ENCODE assay signal across 1 cellular context in the genomic region with DNA sequence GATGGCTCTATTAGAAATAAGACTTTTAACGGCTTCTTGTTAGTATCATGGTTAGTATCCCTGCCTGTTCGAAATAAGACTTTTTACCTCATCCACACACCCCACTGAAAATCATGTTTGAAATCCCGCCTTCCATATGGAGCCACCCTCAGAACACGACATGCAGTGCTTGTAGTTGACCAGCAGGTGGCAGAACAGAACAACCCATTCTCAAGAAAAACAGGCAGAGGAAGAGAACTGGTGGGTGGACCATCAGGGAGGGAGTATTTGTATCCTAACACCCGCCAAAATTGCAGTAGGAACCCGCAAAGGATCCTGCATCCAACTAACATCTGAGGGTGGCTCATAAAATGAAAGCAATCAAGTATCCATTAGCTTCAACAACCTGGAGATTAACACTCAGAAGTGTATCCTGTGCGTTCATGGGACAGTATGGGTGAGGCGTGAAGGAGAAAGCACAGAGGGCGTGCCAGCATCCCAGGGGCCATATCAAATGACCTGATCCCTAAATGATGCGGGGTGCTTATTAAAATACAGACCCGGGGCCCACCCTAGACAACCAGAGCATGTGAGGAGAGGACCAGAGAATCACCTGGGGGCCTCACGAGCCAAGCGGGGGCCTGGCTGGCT.
A peak's percentile ranks its signal among the peaks of the same experiment; 100 is the strongest.
TF ChIP-seq lines count a peak whose summit lies in the region.

No MANE protein-coding gene starts in this region.

TF ChIP-seq in HepG2, 621 proteins besides CTCF, POLR2A, EP300 and RAD21 (continued from another document):
- TF ChIP-seq, protein P1, sequence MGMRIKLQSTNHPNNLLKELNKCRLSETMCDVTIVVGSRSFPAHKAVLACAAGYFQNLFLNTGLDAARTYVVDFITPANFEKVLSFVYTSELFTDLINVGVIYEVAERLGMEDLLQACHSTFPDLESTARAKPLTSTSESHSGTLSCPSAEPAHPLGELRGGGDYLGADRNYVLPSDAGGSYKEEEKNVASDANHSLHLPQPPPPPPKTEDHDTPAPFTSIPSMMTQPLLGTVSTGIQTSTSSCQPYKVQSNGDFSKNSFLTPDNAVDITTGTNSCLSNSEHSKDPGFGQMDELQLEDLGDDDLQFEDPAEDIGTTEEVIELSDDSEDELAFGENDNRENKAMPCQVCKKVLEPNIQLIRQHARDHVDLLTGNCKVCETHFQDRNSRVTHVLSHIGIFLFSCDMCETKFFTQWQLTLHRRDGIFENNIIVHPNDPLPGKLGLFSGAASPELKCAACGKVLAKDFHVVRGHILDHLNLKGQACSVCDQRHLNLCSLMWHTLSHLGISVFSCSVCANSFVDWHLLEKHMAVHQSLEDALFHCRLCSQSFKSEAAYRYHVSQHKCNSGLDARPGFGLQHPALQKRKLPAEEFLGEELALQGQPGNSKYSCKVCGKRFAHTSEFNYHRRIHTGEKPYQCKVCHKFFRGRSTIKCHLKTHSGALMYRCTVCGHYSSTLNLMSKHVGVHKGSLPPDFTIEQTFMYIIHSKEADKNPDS (CRISPR knock-in tag; IDR thresholded peaks at IDR 0.05), result no peak
- TF ChIP-seq, protein P2, sequence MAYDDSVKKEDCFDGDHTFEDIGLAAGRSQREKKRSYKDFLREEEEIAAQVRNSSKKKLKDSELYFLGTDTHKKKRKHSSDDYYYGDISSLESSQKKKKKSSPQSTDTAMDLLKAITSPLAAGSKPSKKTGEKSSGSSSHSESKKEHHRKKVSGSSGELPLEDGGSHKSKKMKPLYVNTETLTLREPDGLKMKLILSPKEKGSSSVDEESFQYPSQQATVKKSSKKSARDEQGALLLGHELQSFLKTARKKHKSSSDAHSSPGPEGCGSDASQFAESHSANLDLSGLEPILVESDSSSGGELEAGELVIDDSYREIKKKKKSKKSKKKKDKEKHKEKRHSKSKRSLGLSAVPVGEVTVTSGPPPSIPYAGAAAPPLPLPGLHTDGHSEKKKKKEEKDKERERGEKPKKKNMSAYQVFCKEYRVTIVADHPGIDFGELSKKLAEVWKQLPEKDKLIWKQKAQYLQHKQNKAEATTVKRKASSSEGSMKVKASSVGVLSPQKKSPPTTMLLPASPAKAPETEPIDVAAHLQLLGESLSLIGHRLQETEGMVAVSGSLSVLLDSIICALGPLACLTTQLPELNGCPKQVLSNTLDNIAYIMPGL (CRISPR knock-in tag; IDR thresholded peaks at IDR 0.05; ENCODE audit: borderline replicate concordance in 1 of 2, low read depth in 1 of 2), result peak in 1 of 2 experiments; percentile 47; a peak in 1 of 4 replicates
- TF ChIP-seq ZNF569 (CRISPR knock-in tag; IDR thresholded peaks at IDR 0.05; ENCODE audit: borderline replicate concordance), result no peak
- TF ChIP-seq THAP11 (CRISPR knock-in tag; IDR thresholded peaks at IDR 0.05), result no peak
- TF ChIP-seq ZNF24 (IDR thresholded peaks at IDR 0.05), result no peak
- no peak for TF ChIP-seq ZNF850 (CRISPR knock-in tag; conservative IDR thresholded peaks at IDR 0.05)
- TF ChIP-seq, protein P3, sequence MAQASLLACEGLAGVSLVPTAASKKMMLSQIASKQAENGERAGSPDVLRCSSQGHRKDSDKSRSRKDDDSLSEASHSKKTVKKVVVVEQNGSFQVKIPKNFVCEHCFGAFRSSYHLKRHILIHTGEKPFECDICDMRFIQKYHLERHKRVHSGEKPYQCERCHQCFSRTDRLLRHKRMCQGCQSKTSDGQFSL (CRISPR knock-in tag; IDR thresholded peaks at IDR 0.05), result no peak
- TF ChIP-seq DNMT3B (CRISPR knock-in tag; conservative IDR thresholded peaks at IDR 0.05), result no peak
- TF ChIP-seq FLYWCH1 (CRISPR knock-in tag; IDR thresholded peaks at IDR 0.05), result no peak
- TF ChIP-seq ATF7-NPFF (CRISPR knock-in tag; IDR thresholded peaks at IDR 0.05; ENCODE audit: low read depth), result no peak
- TF ChIP-seq ZNF570 (CRISPR knock-in tag; IDR thresholded peaks at IDR 0.05; ENCODE audit: borderline replicate concordance), result no peak
- TF ChIP-seq ZNF12 (CRISPR knock-in tag; IDR thresholded peaks at IDR 0.05), result no peak
- TF ChIP-seq, protein P4, sequence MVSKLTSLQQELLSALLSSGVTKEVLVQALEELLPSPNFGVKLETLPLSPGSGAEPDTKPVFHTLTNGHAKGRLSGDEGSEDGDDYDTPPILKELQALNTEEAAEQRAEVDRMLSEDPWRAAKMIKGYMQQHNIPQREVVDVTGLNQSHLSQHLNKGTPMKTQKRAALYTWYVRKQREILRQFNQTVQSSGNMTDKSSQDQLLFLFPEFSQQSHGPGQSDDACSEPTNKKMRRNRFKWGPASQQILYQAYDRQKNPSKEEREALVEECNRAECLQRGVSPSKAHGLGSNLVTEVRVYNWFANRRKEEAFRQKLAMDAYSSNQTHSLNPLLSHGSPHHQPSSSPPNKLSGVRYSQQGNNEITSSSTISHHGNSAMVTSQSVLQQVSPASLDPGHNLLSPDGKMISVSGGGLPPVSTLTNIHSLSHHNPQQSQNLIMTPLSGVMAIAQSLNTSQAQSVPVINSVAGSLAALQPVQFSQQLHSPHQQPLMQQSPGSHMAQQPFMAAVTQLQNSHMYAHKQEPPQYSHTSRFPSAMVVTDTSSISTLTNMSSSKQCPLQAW (CRISPR knock-in tag; IDR thresholded peaks at IDR 0.05), result 0 out of 2 replicates have a peak, but pooled peaks have one; percentile 23
- no peak for TF ChIP-seq SAFB2 (CRISPR knock-in tag; IDR thresholded peaks at IDR 0.05; ENCODE audit: borderline replicate concordance, low read depth)
- TF ChIP-seq, protein P5, sequence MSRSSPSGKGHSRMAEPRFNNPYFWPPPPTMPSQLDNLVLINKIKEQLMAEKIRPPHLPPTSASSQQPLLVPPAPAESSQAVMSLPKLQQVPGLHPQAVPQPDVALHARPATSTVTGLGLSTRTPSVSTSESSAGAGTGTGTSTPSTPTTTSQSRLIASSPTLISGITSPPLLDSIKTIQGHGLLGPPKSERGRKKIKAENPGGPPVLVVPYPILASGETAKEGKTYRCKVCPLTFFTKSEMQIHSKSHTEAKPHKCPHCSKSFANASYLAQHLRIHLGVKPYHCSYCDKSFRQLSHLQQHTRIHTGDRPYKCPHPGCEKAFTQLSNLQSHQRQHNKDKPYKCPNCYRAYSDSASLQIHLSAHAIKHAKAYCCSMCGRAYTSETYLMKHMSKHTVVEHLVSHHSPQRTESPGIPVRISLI (CRISPR knock-in tag; IDR thresholded peaks at IDR 0.05; ENCODE audit: borderline replicate concordance), result no peak
- no peak for TF ChIP-seq CREB1 (IDR thresholded peaks at IDR 0.05)
- TF ChIP-seq CREB1 (CRISPR knock-in tag; IDR thresholded peaks at IDR 0.05), result 0 out of 2 replicates have a peak, but pooled peaks have one; percentile 35
- peak; percentile 31; the same call in 1 of the 2 replicates for TF ChIP-seq KDM2A (CRISPR knock-in tag; IDR thresholded peaks at IDR 0.05; ENCODE audit: borderline replicate concordance, low read depth)
- no peak for TF ChIP-seq ZNF781 (CRISPR knock-in tag; IDR thresholded peaks at IDR 0.05; ENCODE audit: borderline replicate concordance, not compliant biosample characterization)
- TF ChIP-seq, protein P6, sequence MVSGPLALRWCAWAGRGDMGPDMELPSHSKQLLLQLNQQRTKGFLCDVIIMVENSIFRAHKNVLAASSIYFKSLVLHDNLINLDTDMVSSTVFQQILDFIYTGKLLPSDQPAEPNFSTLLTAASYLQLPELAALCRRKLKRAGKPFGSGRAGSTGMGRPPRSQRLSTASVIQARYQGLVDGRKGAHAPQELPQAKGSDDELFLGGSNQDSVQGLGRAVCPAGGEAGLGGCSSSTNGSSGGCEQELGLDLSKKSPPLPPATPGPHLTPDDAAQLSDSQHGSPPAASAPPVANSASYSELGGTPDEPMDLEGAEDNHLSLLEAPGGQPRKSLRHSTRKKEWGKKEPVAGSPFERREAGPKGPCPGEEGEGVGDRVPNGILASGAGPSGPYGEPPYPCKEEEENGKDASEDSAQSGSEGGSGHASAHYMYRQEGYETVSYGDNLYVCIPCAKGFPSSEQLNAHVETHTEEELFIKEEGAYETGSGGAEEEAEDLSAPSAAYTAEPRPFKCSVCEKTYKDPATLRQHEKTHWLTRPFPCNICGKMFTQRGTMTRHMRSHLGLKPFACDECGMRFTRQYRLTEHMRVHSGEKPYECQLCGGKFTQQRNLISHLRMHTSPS (CRISPR knock-in tag; IDR thresholded peaks at IDR 0.05; ENCODE audit: low read depth), result no peak
- TF ChIP-seq, protein P7, sequence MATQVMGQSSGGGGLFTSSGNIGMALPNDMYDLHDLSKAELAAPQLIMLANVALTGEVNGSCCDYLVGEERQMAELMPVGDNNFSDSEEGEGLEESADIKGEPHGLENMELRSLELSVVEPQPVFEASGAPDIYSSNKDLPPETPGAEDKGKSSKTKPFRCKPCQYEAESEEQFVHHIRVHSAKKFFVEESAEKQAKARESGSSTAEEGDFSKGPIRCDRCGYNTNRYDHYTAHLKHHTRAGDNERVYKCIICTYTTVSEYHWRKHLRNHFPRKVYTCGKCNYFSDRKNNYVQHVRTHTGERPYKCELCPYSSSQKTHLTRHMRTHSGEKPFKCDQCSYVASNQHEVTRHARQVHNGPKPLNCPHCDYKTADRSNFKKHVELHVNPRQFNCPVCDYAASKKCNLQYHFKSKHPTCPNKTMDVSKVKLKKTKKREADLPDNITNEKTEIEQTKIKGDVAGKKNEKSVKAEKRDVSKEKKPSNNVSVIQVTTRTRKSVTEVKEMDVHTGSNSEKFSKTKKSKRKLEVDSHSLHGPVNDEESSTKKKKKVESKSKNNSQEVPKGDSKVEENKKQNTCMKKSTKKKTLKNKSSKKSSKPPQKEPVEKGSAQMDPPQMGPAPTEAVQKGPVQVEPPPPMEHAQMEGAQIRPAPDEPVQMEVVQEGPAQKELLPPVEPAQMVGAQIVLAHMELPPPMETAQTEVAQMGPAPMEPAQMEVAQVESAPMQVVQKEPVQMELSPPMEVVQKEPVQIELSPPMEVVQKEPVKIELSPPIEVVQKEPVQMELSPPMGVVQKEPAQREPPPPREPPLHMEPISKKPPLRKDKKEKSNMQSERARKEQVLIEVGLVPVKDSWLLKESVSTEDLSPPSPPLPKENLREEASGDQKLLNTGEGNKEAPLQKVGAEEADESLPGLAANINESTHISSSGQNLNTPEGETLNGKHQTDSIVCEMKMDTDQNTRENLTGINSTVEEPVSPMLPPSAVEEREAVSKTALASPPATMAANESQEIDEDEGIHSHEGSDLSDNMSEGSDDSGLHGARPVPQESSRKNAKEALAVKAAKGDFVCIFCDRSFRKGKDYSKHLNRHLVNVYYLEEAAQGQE (IDR thresholded peaks at IDR 0.05; ENCODE audit: borderline replicate concordance in 1 of 2, low read depth in 1 of 2, low read length in 2 of 2), result no peak
- no peak for TF ChIP-seq ELF4 (CRISPR knock-in tag; IDR thresholded peaks at IDR 0.05; ENCODE audit: borderline replicate concordance)
- no peak for TF ChIP-seq ONECUT2 (CRISPR knock-in tag; IDR thresholded peaks at IDR 0.05)
- TF ChIP-seq KAT8 (CRISPR knock-in tag; IDR thresholded peaks at IDR 0.05), result 0 out of 2 replicates have a peak, but pooled peaks have one; percentile 39
- TF ChIP-seq NFKB2 (CRISPR knock-in tag; IDR thresholded peaks at IDR 0.05; ENCODE audit: borderline replicate concordance), result no peak
- TF ChIP-seq ZNF543 (CRISPR knock-in tag; IDR thresholded peaks at IDR 0.05), result no peak
- no peak for TF ChIP-seq PPARG (CRISPR knock-in tag; conservative IDR thresholded peaks at IDR 0.05)
- TF ChIP-seq SMARCE1 (IDR thresholded peaks at IDR 0.05; ENCODE audit: borderline replicate concordance), result no peak
- TF ChIP-seq, protein P8, sequence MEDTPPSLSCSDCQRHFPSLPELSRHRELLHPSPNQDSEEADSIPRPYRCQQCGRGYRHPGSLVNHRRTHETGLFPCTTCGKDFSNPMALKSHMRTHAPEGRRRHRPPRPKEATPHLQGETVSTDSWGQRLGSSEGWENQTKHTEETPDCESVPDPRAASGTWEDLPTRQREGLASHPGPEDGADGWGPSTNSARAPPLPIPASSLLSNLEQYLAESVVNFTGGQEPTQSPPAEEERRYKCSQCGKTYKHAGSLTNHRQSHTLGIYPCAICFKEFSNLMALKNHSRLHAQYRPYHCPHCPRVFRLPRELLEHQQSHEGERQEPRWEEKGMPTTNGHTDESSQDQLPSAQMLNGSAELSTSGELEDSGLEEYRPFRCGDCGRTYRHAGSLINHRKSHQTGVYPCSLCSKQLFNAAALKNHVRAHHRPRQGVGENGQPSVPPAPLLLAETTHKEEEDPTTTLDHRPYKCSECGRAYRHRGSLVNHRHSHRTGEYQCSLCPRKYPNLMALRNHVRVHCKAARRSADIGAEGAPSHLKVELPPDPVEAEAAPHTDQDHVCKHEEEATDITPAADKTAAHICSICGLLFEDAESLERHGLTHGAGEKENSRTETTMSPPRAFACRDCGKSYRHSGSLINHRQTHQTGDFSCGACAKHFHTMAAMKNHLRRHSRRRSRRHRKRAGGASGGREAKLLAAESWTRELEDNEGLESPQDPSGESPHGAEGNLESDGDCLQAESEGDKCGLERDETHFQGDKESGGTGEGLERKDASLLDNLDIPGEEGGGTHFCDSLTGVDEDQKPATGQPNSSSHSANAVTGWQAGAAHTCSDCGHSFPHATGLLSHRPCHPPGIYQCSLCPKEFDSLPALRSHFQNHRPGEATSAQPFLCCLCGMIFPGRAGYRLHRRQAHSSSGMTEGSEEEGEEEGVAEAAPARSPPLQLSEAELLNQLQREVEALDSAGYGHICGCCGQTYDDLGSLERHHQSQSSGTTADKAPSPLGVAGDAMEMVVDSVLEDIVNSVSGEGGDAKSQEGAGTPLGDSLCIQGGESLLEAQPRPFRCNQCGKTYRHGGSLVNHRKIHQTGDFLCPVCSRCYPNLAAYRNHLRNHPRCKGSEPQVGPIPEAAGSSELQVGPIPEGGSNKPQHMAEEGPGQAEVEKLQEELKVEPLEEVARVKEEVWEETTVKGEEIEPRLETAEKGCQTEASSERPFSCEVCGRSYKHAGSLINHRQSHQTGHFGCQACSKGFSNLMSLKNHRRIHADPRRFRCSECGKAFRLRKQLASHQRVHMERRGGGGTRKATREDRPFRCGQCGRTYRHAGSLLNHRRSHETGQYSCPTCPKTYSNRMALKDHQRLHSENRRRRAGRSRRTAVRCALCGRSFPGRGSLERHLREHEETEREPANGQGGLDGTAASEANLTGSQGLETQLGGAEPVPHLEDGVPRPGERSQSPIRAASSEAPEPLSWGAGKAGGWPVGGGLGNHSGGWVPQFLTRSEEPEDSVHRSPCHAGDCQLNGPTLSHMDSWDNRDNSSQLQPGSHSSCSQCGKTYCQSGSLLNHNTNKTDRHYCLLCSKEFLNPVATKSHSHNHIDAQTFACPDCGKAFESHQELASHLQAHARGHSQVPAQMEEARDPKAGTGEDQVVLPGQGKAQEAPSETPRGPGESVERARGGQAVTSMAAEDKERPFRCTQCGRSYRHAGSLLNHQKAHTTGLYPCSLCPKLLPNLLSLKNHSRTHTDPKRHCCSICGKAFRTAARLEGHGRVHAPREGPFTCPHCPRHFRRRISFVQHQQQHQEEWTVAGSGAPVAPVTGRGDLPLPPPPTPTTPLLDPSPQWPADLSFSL (CRISPR knock-in tag; IDR thresholded peaks at IDR 0.05), result no peak
- TF ChIP-seq ZSCAN9 (CRISPR knock-in tag; IDR thresholded peaks at IDR 0.05; ENCODE audit: borderline replicate concordance), result peak; percentile 57; the same call in 1 of the 2 replicates
- TF ChIP-seq, protein P9, sequence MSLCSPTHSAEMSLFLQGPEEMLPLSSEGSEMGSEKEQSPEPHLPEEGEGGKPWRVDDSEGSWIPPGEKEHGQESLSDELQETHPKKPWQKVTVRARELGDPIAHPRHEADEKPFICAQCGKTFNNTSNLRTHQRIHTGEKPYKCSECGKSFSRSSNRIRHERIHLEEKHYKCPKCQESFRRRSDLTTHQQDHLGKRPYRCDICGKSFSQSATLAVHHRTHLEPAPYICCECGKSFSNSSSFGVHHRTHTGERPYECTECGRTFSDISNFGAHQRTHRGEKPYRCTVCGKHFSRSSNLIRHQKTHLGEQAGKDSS (CRISPR knock-in tag; IDR thresholded peaks at IDR 0.05; ENCODE audit: borderline replicate concordance, low read depth), result no peak
- no peak for TF ChIP-seq EEA1 (CRISPR knock-in tag; IDR thresholded peaks at IDR 0.05; ENCODE audit: borderline replicate concordance)
- no peak for TF ChIP-seq FOXK2 (IDR thresholded peaks at IDR 0.05)
- TF ChIP-seq ATRX (CRISPR knock-in tag; IDR thresholded peaks at IDR 0.05; ENCODE audit: borderline replicate concordance), result no peak
